ENCODE assay signal across 21 cellular contexts in genomic region chr12:96366255-96366654, GRCh38. TPM values are rescaled to one million over a fixed set of nuclear protein-coding genes. Genes with fewer than 3 reads are reported as not detected.
DNase-seq lines count a peak whose midpoint lies in the region; ATAC-seq and TF ChIP-seq lines count a peak whose summit lies in the region.
"Had no signal": no experiment of that assay in that cellular context is flagged by ENCODE, and none has a peak within 500 bp of the region (broad histone marks: within the 10 kb centered on the region; RNA-seq: fewer than 3 reads in every experiment).

No MANE protein-coding gene starts in this region.

- intact Hi-C loops in natural killer cell (cut with micrococcal nuclease), result no loop called here
- intact Hi-C loops in uterus (cut with DNase I; ENCODE audit: low total_unique reads), result no loop called here

- peak overlapping the region; percentile 19 for H3K27ac Mint-ChIP-seq in activated T-cell treated with anti-CD3 and anti-CD28 coated beads, Interleukin-2, amount 50 U/mL, for 72 hours
- H3K27ac Mint-ChIP-seq in chondrocyte (ENCODE audit: unreplicated experiment), result peak overlapping the region; percentile 81
- peak overlapping the region; percentile 10 to 71 for H3K27ac Mint-ChIP-seq in natural killer cell
- H3K27ac Mint-ChIP-seq: B cell; CD4-positive, alpha-beta T cell had no signal

- peaks cover 0 to 25% of the 10 kb centered on the region in 2 donors for H3K4me1 ChIP-seq in uterus

- peaks cover 0 to 2% of the 10 kb centered on the region in 2 donors for H3K36me3 Mint-ChIP-seq in activated T-cell treated with anti-CD3 and anti-CD28 coated beads, Interleukin-2, amount 50 U/mL, for 72 hours (ENCODE audit: insufficient read depth in 2 of 2)
- no peaks in the 10 kb centered on the region for H3K36me3 Mint-ChIP-seq in chondrocyte (ENCODE audit: low read depth)
- H3K36me3 Mint-ChIP-seq in natural killer cell, result no peaks in the 10 kb centered on the region

- no peaks in the 10 kb centered on the region for H3K36me3 ChIP-seq in uterus

- TF ChIP-seq CTCF in chondrocyte (IDR thresholded peaks at IDR 0.05), result no peak
- TF ChIP-seq CTCF in natural killer cell (IDR thresholded peaks at IDR 0.05), result no peak
- TF ChIP-seq CTCF in uterus (IDR thresholded peaks at IDR 0.05), result no peak

- no peak overlapping the region for H3K4me3 Mint-ChIP-seq in activated T-cell treated with anti-CD3 and anti-CD28 coated beads, Interleukin-2, amount 50 U/mL, for 72 hours
- no peak overlapping the region for H3K4me3 Mint-ChIP-seq in chondrocyte (ENCODE audit: unreplicated experiment)
- H3K4me3 Mint-ChIP-seq in natural killer cell, result no peak overlapping the region
- H3K4me3 Mint-ChIP-seq: B cell; CD4-positive, alpha-beta T cell had no signal

- TF ChIP-seq POLR2A in uterus (IDR thresholded peaks at IDR 0.05), result no peak

- H3K27me3 ChIP-seq in uterus, result no peaks in the 10 kb centered on the region
- H3K27me3 ChIP-seq: MG63 had no signal

- DNase-seq in activated T-cell treated with anti-CD3 and anti-CD28 coated beads, Interleukin-2, amount 50 U/mL, for 72 hours, result no peak
- no peak for DNase-seq in activated T-cell treated with anti-CD3 and anti-CD28 coated beads, Interleukin-2, amount 50 U/mL, for 48 hours
- no peak for DNase-seq in chondrocyte (ENCODE audit: low spot score)
- no peak for DNase-seq in natural killer cell
- DNase-seq in uterus, result no peak
- no peak for DNase-seq in T1000 (lab: John Stamatoyannopoulos, UW)
- no peak for DNase-seq in DMS79 (lab: John Stamatoyannopoulos, UW)
- DNase-seq: CD4-positive, alpha-beta T cell; DND-41; GOT3; MG63; NCI-H1092; NCI-H2081 treated with DMSO at 0.1 percent for 48 hours; NCI-H510A treated with DMSO at 0.1 percent for 48 hours; NCI-H82; PC-9 had no signal

- peak overlapping the region; percentile 1 to 54 for H3K27ac ChIP-seq in uterus
- H3K27ac ChIP-seq: 22Rv1, PC-9 had no signal

- no peak for ATAC-seq in activated T-cell treated with anti-CD3 and anti-CD28 coated beads, Interleukin-2, amount 50 U/mL, for 72 hours (replicated peaks in 1 of 2)
- ATAC-seq in natural killer cell, result no peak
- no peak for ATAC-seq in HG03520 (IDR thresholded peaks at IDR 0.05; ENCODE audit: unreplicated experiment)
- ATAC-seq: GM12878, HepG2 had no signal

- H3K27me3 Mint-ChIP-seq in activated T-cell treated with anti-CD3 and anti-CD28 coated beads, Interleukin-2, amount 50 U/mL, for 72 hours (ENCODE audit: low read depth), result no peaks in the 10 kb centered on the region
- H3K27me3 Mint-ChIP-seq in chondrocyte (ENCODE audit: low read depth) (no peaks in the 10 kb centered on the region), natural killer cell (ENCODE audit: low read depth in 2 of 2) (no peaks in the 10 kb centered on the region)
- H3K27me3 Mint-ChIP-seq: B cell; CD4-positive, alpha-beta T cell had no signal

- H3K4me3 ChIP-seq in uterus, result no peak overlapping the region
- H3K4me3 ChIP-seq: GM12878, MG63, PC-9 had no signal

- peaks cover 63% of the 10 kb centered on the region for H3K4me1 Mint-ChIP-seq in activated T-cell treated with anti-CD3 and anti-CD28 coated beads, Interleukin-2, amount 50 U/mL, for 72 hours (ENCODE audit: low read depth)
- H3K4me1 Mint-ChIP-seq in chondrocyte (ENCODE audit: low read depth) (peaks cover 54% of the 10 kb centered on the region), natural killer cell (peaks cover 66 to 67% of the 10 kb centered on the region in 2 donors)

- no peaks in the 10 kb centered on the region for H3K9me3 Mint-ChIP-seq in activated T-cell treated with anti-CD3 and anti-CD28 coated beads, Interleukin-2, amount 50 U/mL, for 72 hours
- H3K9me3 Mint-ChIP-seq in chondrocyte (ENCODE audit: low read depth) (no peaks in the 10 kb centered on the region), natural killer cell (no peaks in the 10 kb centered on the region)
- H3K9me3 Mint-ChIP-seq: CD4-positive, alpha-beta T cell had no signal

- no peaks in the 10 kb centered on the region for H3K9me3 ChIP-seq in uterus
- H3K9me3 ChIP-seq: MG63 had no signal

RNA-seq across cellular contexts. Expression of gene CDK17, which starts 34.0 kb away (rescaled TPM):
- total RNA-seq in activated T-cell treated with anti-CD3 and anti-CD28 coated beads, Interleukin-2, amount 50 U/mL, for 72 hours, result 10 to 100 TPM; 54.4 to 61.9 TPM
- 26.8 to 28.5 TPM (median 26.9 TPM) in 3 replicates for total RNA-seq in chondrocyte
- 100 to 1,000 TPM; 199 to 234 (median 232) TPM for total RNA-seq in natural killer cell
- 100 to 1,000 TPM in 2 of 4 donors, 10 to 100 TPM in 2; 93.5 to 105 (median 102) TPM for total RNA-seq in uterus

Comparison
In these comparisons a context has a peak if more than half of its experiments do, and no peak if none do; other contexts are left out.
1. H3K27ac Mint-ChIP-seq: peak in every context shown above with its lines; median percentile 81 in chondrocyte; 40 in natural killer cell; 19 in activated T-cell treated with anti-CD3 and anti-CD28 coated beads, Interleukin-2, amount 50 U/mL, for 72 hours.